Comparison of ENCODE assay signal across 2 cellular contexts in the genomic region with DNA sequence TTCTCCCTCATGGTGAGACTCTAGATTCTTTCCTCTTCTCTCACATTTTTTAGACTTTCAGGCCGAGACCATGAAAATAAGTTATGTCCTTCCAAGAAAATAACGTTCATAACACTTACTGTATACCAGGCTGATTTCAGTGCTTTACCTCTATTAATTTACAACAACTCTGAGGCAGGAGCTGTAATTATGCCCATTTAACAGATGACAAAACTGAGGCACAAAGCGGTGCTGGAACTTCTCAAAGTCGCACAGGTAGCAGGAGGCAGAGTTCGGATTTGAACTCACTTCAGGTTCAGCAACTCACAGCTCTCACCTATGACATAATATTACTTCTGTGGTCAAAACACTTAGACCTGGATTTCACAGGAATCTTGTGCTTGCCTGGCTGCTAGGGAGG.
TF ChIP-seq lines count a peak whose summit lies in the region.

No MANE protein-coding gene starts in this region.

TF ChIP-seq in K562, 482 proteins besides CTCF, POLR2A, EP300 and RAD21:
- TF ChIP-seq SMARCA5 (IDR thresholded peaks at IDR 0.05), result peak; percentile 46; the same call in 1 of the 2 replicates
- peak; percentile 74 for TF ChIP-seq RBM25 (IDR thresholded peaks at IDR 0.05; ENCODE audit: low read depth, low read length, severe bottlenecking)
- TF ChIP-seq HDAC2 (IDR thresholded peaks at IDR 0.05), result 0 out of 2 replicates have a peak, but pooled peaks have one; percentile 27

TF ChIP-seq in HepG2, 621 proteins besides CTCF, POLR2A, EP300 and RAD21:
- peak; percentile 81 for TF ChIP-seq ZNF629 (CRISPR knock-in tag; conservative IDR thresholded peaks at IDR 0.05)
